18 cellular contexts compared by ENCODE assay signal in the genomic region with DNA sequence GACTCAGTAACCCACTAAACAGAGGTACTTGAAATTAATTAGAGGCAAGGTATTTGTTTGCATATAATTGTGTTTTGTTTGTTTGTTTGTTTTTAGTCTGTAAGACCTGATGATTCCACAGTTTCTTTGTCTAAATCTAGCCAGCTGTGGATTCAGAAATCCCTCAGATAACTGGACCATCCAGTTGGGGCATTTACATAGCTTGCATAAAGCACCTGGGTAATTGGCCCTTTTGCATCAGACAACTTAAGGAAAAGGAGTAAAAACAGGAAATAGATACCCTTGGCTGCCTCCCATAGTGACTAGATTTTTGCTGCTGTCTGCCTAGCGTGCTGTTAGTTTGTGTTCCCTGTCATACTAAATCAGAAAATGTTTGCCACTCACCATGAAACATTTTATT. TPM values are rescaled to one million over a fixed set of nuclear protein-coding genes. Genes with fewer than 3 reads are reported as not detected.
DNase-seq lines count a peak whose midpoint lies in the region; ATAC-seq, FAIRE-seq and TF ChIP-seq lines count a peak whose summit lies in the region.
"Had no signal": no experiment of that assay in that cellular context is flagged by ENCODE, and none has a peak within 500 bp of the region (broad histone marks: within the 10 kb centered on the region; RNA-seq: fewer than 3 reads in every experiment).

No MANE protein-coding gene starts in this region.

- no peak for TF ChIP-seq CTCF in H1 (IDR thresholded peaks at IDR 0.05; ENCODE audit: control extremely low read depth in 1 of 3, insufficient read depth in 1 of 3, low read depth in 1 of 3, low read length in 3 of 3)

- no peak overlapping the region for H4K91ac ChIP-seq in H1 (replicated peaks; ENCODE audit: insufficient read length, low read length)
- H4K91ac ChIP-seq in neuronal stem cell (ENCODE audit: low read depth, low read length, poor library complexity) = no peak overlapping the region

- no peaks in the 10 kb centered on the region for H3K27me3 ChIP-seq in H1 (replicated peaks in 1 of 4; ENCODE audit: control insufficient read depth in 3 of 4, extremely low read depth in 1 of 4, insufficient read depth in 3 of 4, low read length in 3 of 4)
- H3K27me3 ChIP-seq in neuronal stem cell (ENCODE audit: control insufficient read depth in 3 of 3, insufficient read depth in 3 of 3, low read depth in 1 of 3, low read length in 3 of 3) = no peaks in the 10 kb centered on the region

- DNase-seq in DMS53 (lab: John Stamatoyannopoulos, UW) (peak; percentile 14), DMS53 treated with DMSO at 0.1 percent for 48 hours (lab: John Stamatoyannopoulos, UW; ENCODE audit: unreplicated experiment) (no peak), NCI-H1105 treated with DMSO at 0.1 percent for 48 hours (lab: John Stamatoyannopoulos, UW) (peak; percentile 59), H1 (ENCODE audit: low read depth in 1 of 2, low spot score in 2 of 2) (no peak), neuronal stem cell (ENCODE audit: low spot score) (no peak), NCI-H1694 (lab: John Stamatoyannopoulos, UW) (no peak)
- DNase-seq: CD8-positive, alpha-beta T cell; COR-L47; DMS153; GF-D8; GM23248; H9 had no signal

- H3K4me3 ChIP-seq in H1 (ENCODE audit: extremely low read depth in 1 of 4, insufficient read depth in 2 of 4, low read depth in 3 of 4, low read length in 4 of 4) = no peak overlapping the region
- no peak overlapping the region for H3K4me3 ChIP-seq in neuronal stem cell (ENCODE audit: low read length in 2 of 2)
- H3K4me3 ChIP-seq: GM23248 had no signal

- no peak overlapping the region for H2BK20ac ChIP-seq in H1 (ENCODE audit: low read length)

- H2BK15ac ChIP-seq in H1 (ENCODE audit: low read length) = no peak overlapping the region
- H2BK15ac ChIP-seq in neuronal stem cell (ENCODE audit: low read length) = no peak overlapping the region

- H2BK12ac ChIP-seq in H1 (ENCODE audit: low read depth, low read length) = no peak overlapping the region
- no peak overlapping the region for H2BK12ac ChIP-seq in neuronal stem cell (ENCODE audit: low read length)

- no peak overlapping the region for H2AFZ ChIP-seq in H1 (ENCODE audit: low read length)
- peak overlapping the region; percentile 19 for H2AFZ ChIP-seq in neuronal stem cell (ENCODE audit: low read length)
- H2AFZ ChIP-seq: GM23248 had no signal

- H3K9ac ChIP-seq in H1 (replicated peaks in 1 of 4; ENCODE audit: extremely low read depth in 1 of 4, low read depth in 3 of 4, low read length in 3 of 4) (peak overlapping the region in 1 of 4 experiments; percentile 34; a peak in 1 of 7 replicates), neuronal stem cell (ENCODE audit: low read depth, low read length, poor library complexity) (no peak overlapping the region)
- H3K9ac ChIP-seq: GM23248 had no signal

- ATAC-seq in HG03469 (IDR thresholded peaks at IDR 0.05; ENCODE audit: unreplicated experiment) (no peak), GM18520 (IDR thresholded peaks at IDR 0.05; ENCODE audit: unreplicated experiment) (no peak)
- ATAC-seq: CD8-positive, alpha-beta T cell had no signal

- peak; percentile 42 for FAIRE-seq in H1 (lab: Jason Lieb, UNC)
- FAIRE-seq: D721Med had no signal

- no peak for TF ChIP-seq EP300 in H1 (IDR thresholded peaks at IDR 0.05; ENCODE audit: borderline replicate concordance in 1 of 2, low read depth in 2 of 2, low read length in 2 of 2)

- H3K79me1 ChIP-seq in H1 (ENCODE audit: low read depth, low read length) (no peaks in the 10 kb centered on the region), neuronal stem cell (ENCODE audit: low read depth, low read length) (no peaks in the 10 kb centered on the region)

- H3K23ac ChIP-seq in H1 (ENCODE audit: insufficient read length) = no peak overlapping the region
- no peak overlapping the region for H3K23ac ChIP-seq in neuronal stem cell (ENCODE audit: low read depth, low read length, poor library complexity)

- H3K56ac ChIP-seq in H1 (replicated peaks; ENCODE audit: insufficient read length, low read depth, low read length) = no peak overlapping the region

- H4K5ac ChIP-seq in H1 (ENCODE audit: insufficient read length, low read depth, low read length) = no peak overlapping the region

- H3K23me2 ChIP-seq in H1 (ENCODE audit: low read depth, low read length) = no peaks in the 10 kb centered on the region

- H3K4ac ChIP-seq in H1 (replicated peaks; ENCODE audit: insufficient read length, low read depth, low read length) = no peak overlapping the region
- no peak overlapping the region for H3K4ac ChIP-seq in neuronal stem cell (ENCODE audit: low read length)

- H3K18ac ChIP-seq in H1 (ENCODE audit: extremely low read depth, low read length) = no peak overlapping the region
- H3K18ac ChIP-seq in neuronal stem cell (ENCODE audit: low read length) = no peak overlapping the region

- H3K36me3 ChIP-seq in H1 (ENCODE audit: control insufficient read depth in 2 of 4, insufficient read depth in 4 of 4, low read length in 3 of 4) = no peaks in the 10 kb centered on the region
- no peaks in the 10 kb centered on the region for H3K36me3 ChIP-seq in neuronal stem cell (replicated peaks in 1 of 2; ENCODE audit: control insufficient read depth in 2 of 2, insufficient read depth in 2 of 2, low read length in 2 of 2)

- no peaks in the 10 kb centered on the region for H4K20me1 ChIP-seq in H1 (replicated peaks in 1 of 2; ENCODE audit: control insufficient read depth in 1 of 2, insufficient read depth in 2 of 2, low read length in 2 of 2)

- H3K79me2 ChIP-seq in H1 (ENCODE audit: control insufficient read depth in 1 of 2, insufficient read depth in 2 of 2, low read length in 2 of 2) = no peaks in the 10 kb centered on the region

- H2BK5ac ChIP-seq in H1 (ENCODE audit: low read depth, low read length) (no peak overlapping the region), neuronal stem cell (ENCODE audit: low read length) (no peak overlapping the region)

- no peak overlapping the region for H2AK5ac ChIP-seq in H1 (ENCODE audit: low read depth, low read length)
- H2AK5ac ChIP-seq in neuronal stem cell (ENCODE audit: low read depth, low read length) = no peak overlapping the region

- H3K4me1 ChIP-seq in H1 (replicated peaks in 1 of 4; ENCODE audit: control insufficient read depth in 3 of 4, insufficient read depth in 4 of 4, low read length in 3 of 4) (peaks cover 0 to 6% (median 3%) of the 10 kb centered on the region in 4 experiments; a peak in 2 of 7 replicates), neuronal stem cell (ENCODE audit: control insufficient read depth in 2 of 2, insufficient read depth in 1 of 2, low read depth in 1 of 2, low read length in 2 of 2) (peaks cover 0 to 10% of the 10 kb centered on the region in 2 donors)

- WGBS in H1 (ENCODE audit: extremely low coverage in 1 of 2, insufficient coverage in 1 of 2, insufficient read length in 1 of 2, insufficient replicate concordance in 2 of 2, low coverage in 1 of 2, low lambda C conversion rate in 2 of 2, missing lambda C conversion rate in 1 of 2), 2 experiments = 48% methylated on average over 1 of the region's 1 CpG; no CpG with 5 or more reads in 1 of the 2 experiments
- no CpG with 5 or more reads among the region's 1 CpG for WGBS in neuronal stem cell (ENCODE audit: extremely low coverage in 2 of 2, insufficient read length in 2 of 2, insufficient replicate concordance in 1 of 2), 2 donors

- no peak overlapping the region for H2BK120ac ChIP-seq in H1 (replicated peaks; ENCODE audit: low read depth, low read length)
- no peak overlapping the region for H2BK120ac ChIP-seq in neuronal stem cell (ENCODE audit: low read depth, low read length)

- H3K14ac ChIP-seq in H1 (ENCODE audit: insufficient read length) (no peak overlapping the region), neuronal stem cell (ENCODE audit: low read length) (no peak overlapping the region)

- H3K9me3 ChIP-seq in H1 (ENCODE audit: insufficient read depth in 2 of 2, low read depth in 1 of 2, low read length in 1 of 2) = no peaks in the 10 kb centered on the region
- H3K9me3 ChIP-seq in neuronal stem cell (replicated peaks in 1 of 2; ENCODE audit: control insufficient read depth in 2 of 2, insufficient read depth in 1 of 2, low read depth in 1 of 2, low read length in 2 of 2) = no peaks in the 10 kb centered on the region

- POLR2A ChIA-PET in H1 (lab: Charles Lee; ENCODE audit: partially characterized antibody) = no interaction called here

- H4K8ac ChIP-seq in H1 (ENCODE audit: extremely low read depth, insufficient read depth, low read length) (no peak overlapping the region), neuronal stem cell (ENCODE audit: low read depth, low read length) (no peak overlapping the region)

- CTCF ChIA-PET in H1 (lab: Charles Lee; ENCODE audit: partially characterized antibody) = no interaction called here

- H3K27ac ChIP-seq in H1 (ENCODE audit: low read depth, low read length) = no peak overlapping the region
- H3K27ac ChIP-seq in neuronal stem cell (replicated peaks; ENCODE audit: low read length) = no peak overlapping the region
- H3K27ac ChIP-seq: 22Rv1, GM23248 had no signal

- no peak for TF ChIP-seq POLR2A in H1 (IDR thresholded peaks at IDR 0.05; ENCODE audit: control extremely low read depth in 1 of 2, low read depth in 2 of 2, low read length in 2 of 2)

- H3K4me2 ChIP-seq in H1 (ENCODE audit: insufficient read depth in 1 of 2, low read depth in 2 of 2, low read length in 2 of 2) (no peak overlapping the region), neuronal stem cell (ENCODE audit: insufficient read depth, low read length, poor library complexity, severe bottlenecking) (no peak overlapping the region)

- no peak for TF ChIP-seq RAD21 in H1 (IDR thresholded peaks at IDR 0.05 in 1 of 2, conservative IDR thresholded peaks at IDR 0.05 in 1 of 2; ENCODE audit: low read depth in 2 of 2, low read length in 2 of 2)

TF ChIP-seq in H1, 55 proteins besides CTCF, POLR2A, EP300 and RAD21 (continues in another document):
- TF ChIP-seq GTF2F1 (IDR thresholded peaks at IDR 0.05; ENCODE audit: borderline replicate concordance, low read depth, low read length) (no peak), SP4 (IDR thresholded peaks at IDR 0.05; ENCODE audit: low read length) (no peak), CBX8 (IDR thresholded peaks at IDR 0.05; ENCODE audit: borderline replicate concordance, low read depth, low read length) (no peak), SP2 (IDR thresholded peaks at IDR 0.05; ENCODE audit: low read length) (no peak), SIRT6 (IDR thresholded peaks at IDR 0.05; ENCODE audit: low read length) (no peak), POU5F1 (IDR thresholded peaks at IDR 0.05; ENCODE audit: low read depth, low read length) (no peak)

RNA-seq across cellular contexts. Expression of a gene that starts 46.6 kb away (rescaled TPM):
- 0.11 and 0.15 TPM in 2 replicates for total RNA-seq in H1 (2021; fragmentation: NEBNext Ultra II Directional; extraction: Animal tissue kit (Norgen Biotek cat#: 25700))
- 0.02 TPM in 1 of 2 replicates, not detected in the other for polyA plus RNA-seq in H1 (2011; rRNA removed)
- polyA plus RNA-seq in H1 (2011; cell fraction: cytosol; rRNA removed) = 0.03 TPM
- 0.06 TPM for polyA plus RNA-seq in H1 (2011; cell fraction: nucleus; rRNA removed)
- 0.06 to 0.12 TPM (median 0.07 TPM) in 3 of 4 replicates, not detected in the other for polyA plus RNA-seq in H1 (2012, experiment 1 of 2)
- polyA plus RNA-seq in H1 (2012, experiment 2 of 2) = not detected
- 0.22 TPM for polyA plus RNA-seq in H1 (2013, experiment 1 of 2)
- polyA plus RNA-seq in H1 (2013, experiment 2 of 2) = 0.26 TPM
- polyA minus RNA-seq in H1 (2011; rRNA and poly(A)+ RNA removed) = 0.24 TPM in 1 of 2 replicates, not detected in the other
- polyA minus RNA-seq in H1 (2011; cell fraction: cytosol; rRNA and poly(A)+ RNA removed) = not detected
- polyA minus RNA-seq in H1 (2011; cell fraction: nucleus; rRNA and poly(A)+ RNA removed) = 0.70 TPM
- not detected for polyA plus RNA-seq in neuronal stem cell (2013, experiment 1 of 2)
- polyA plus RNA-seq in neuronal stem cell (2013, experiment 2 of 2) = not detected
- total RNA-seq: CD8-positive, alpha-beta T cell; GM23248 had no signal
- polyA plus RNA-seq: BJ, CD14-positive monocyte, GM23248 had no signal

Comparison
In these comparisons a context has a peak if more than half of its experiments do, and no peak if none do; other contexts are left out.
1. DNase-seq: peak in DMS53 (single experiment) and NCI-H1105 treated with DMSO at 0.1 percent for 48 hours (single experiment); none in DMS53 treated with DMSO at 0.1 percent for 48 hours (single experiment), H1 (0 of 2), neuronal stem cell (single experiment) and NCI-H1694 (single experiment).